ENCODE assay signal across 10 cellular contexts in genomic region chr11:76293189-76293631, GRCh38.
A peak's percentile ranks its signal among the peaks of the same experiment; 100 is the strongest.
DNase-seq lines count a peak whose midpoint lies in the region; ATAC-seq and TF ChIP-seq lines count a peak whose summit lies in the region.
"Had no signal": no experiment of that assay in that cellular context is flagged by ENCODE, and none has a peak within 500 bp of the region (broad histone marks: within the 10 kb centered on the region; RNA-seq: fewer than 3 reads in every experiment).

No MANE protein-coding gene starts in this region.

- POLR2A ChIA-PET in HEK293T (lab: Yijun Ruan, JAX) = no interaction called here

- peaks cover 11% of the 10 kb centered on the region for H3K4me1 ChIP-seq in CD4-positive, CD25-positive, alpha-beta regulatory T cell (ENCODE audit: control insufficient read depth, insufficient read depth, low read length, poor library complexity, severe bottlenecking)

- no peaks in the 10 kb centered on the region for H3K9me3 ChIP-seq in CD4-positive, CD25-positive, alpha-beta regulatory T cell (ENCODE audit: control insufficient read depth in 2 of 2, low read length in 2 of 2)

- H3K9me3 Mint-ChIP-seq in CD4-positive, CD25-positive, alpha-beta regulatory T cell = no peaks in the 10 kb centered on the region
- H3K9me3 Mint-ChIP-seq in activated T-cell treated with anti-CD3 and anti-CD28 coated beads, Interleukin-2, amount 50 U/mL, for 4 hours = no peaks in the 10 kb centered on the region

- peaks cover 5% of the 10 kb centered on the region for H3K27me3 Mint-ChIP-seq in CD4-positive, CD25-positive, alpha-beta regulatory T cell
- H3K27me3 Mint-ChIP-seq in activated T-cell treated with anti-CD3 and anti-CD28 coated beads, Interleukin-2, amount 50 U/mL, for 4 hours (ENCODE audit: low read depth) = no peaks in the 10 kb centered on the region

- H3K27ac ChIP-seq in CD4-positive, CD25-positive, alpha-beta regulatory T cell (ENCODE audit: insufficient read depth, low read length, poor library complexity, severe bottlenecking) = no peak overlapping the region

- no peaks in the 10 kb centered on the region for H3K27me3 ChIP-seq in CD4-positive, CD25-positive, alpha-beta regulatory T cell (ENCODE audit: control insufficient read depth, insufficient read depth, low read length)

- H3K27ac Mint-ChIP-seq in CD4-positive, CD25-positive, alpha-beta regulatory T cell = peak overlapping the region; percentile 39 to 72 (median 55)

- peak overlapping the region in 2 of 4 donors; percentile 4 to 12 for H3K4me3 Mint-ChIP-seq in CD4-positive, CD25-positive, alpha-beta regulatory T cell
- no peak overlapping the region for H3K4me3 Mint-ChIP-seq in activated T-cell treated with anti-CD3 and anti-CD28 coated beads, Interleukin-2, amount 50 U/mL, for 4 hours

- H3K4me1 Mint-ChIP-seq in CD4-positive, CD25-positive, alpha-beta regulatory T cell = peaks cover 0 to 30% (median 11%) of the 10 kb centered on the region in 4 donors
- peaks cover 19% of the 10 kb centered on the region for H3K4me1 Mint-ChIP-seq in activated T-cell treated with anti-CD3 and anti-CD28 coated beads, Interleukin-2, amount 50 U/mL, for 4 hours (ENCODE audit: low read depth)

- no peak for ATAC-seq in CD4-positive, CD25-positive, alpha-beta regulatory T cell (ENCODE audit: low read depth in 2 of 2)
- ATAC-seq in GM18909 (IDR thresholded peaks at IDR 0.05; ENCODE audit: poor library complexity, unreplicated experiment) = peak; percentile 62
- peak; percentile 81 for ATAC-seq in HG02884 (IDR thresholded peaks at IDR 0.05; ENCODE audit: unreplicated experiment)
- ATAC-seq in activated T-cell treated with anti-CD3 and anti-CD28 coated beads, Interleukin-2, amount 50 U/mL, for 4 hours = peak; percentile 66 to 85
- ATAC-seq: SK-N-SH treated with all-trans-retinoic acid at 6 μM for 48 hours had no signal

- H3K36me3 ChIP-seq in CD4-positive, CD25-positive, alpha-beta regulatory T cell (ENCODE audit: control insufficient read depth, insufficient read depth, low read length) = no peaks in the 10 kb centered on the region

- no peak for DNase-seq in CD4-positive, CD25-positive, alpha-beta regulatory T cell
- DNase-seq in activated T-cell treated with anti-CD3 and anti-CD28 coated beads, Interleukin-2, amount 50 U/mL, for 4 hours = no peak
- DNase-seq in OCI-M1 (lab: John Stamatoyannopoulos, UW) (no peak), EL (no peak), HEK293T (ENCODE audit: extremely low spot score) (no peak), iPS-NIHi7 (ENCODE audit: extremely low spot score) (no peak)
- DNase-seq: NCI-H1092 treated with DMSO at 0.1 percent for 48 hours had no signal

- H3K4me3 ChIP-seq in CD4-positive, CD25-positive, alpha-beta regulatory T cell (ENCODE audit: low read depth, low read length) = no peak overlapping the region

- no peaks in the 10 kb centered on the region for H3K36me3 Mint-ChIP-seq in CD4-positive, CD25-positive, alpha-beta regulatory T cell
- no peaks in the 10 kb centered on the region for H3K36me3 Mint-ChIP-seq in activated T-cell treated with anti-CD3 and anti-CD28 coated beads, Interleukin-2, amount 50 U/mL, for 4 hours (ENCODE audit: insufficient read depth)

- CTCF ChIA-PET in HEK293T (lab: Yijun Ruan, JAX) = interaction anchor here (0.7 kb wide), 1 partner anchor 10 kb away, joined by 10 read pairs; no protein-coding TSS in a partner anchor

TF ChIP-seq in HEK293T, 16 proteins besides CTCF, POLR2A, EP300 and RAD21:
- no peak for TF ChIP-seq FOXM1 (IDR thresholded peaks at IDR 0.05; ENCODE audit: borderline replicate concordance)

Comparison
In these comparisons a context has a peak if more than half of its experiments do, and no peak if none do; other contexts are left out.
1. ATAC-seq: peak in GM18909 (single experiment), HG02884 (single experiment) and activated T-cell treated with anti-CD3 and anti-CD28 coated beads, Interleukin-2, amount 50 U/mL, for 4 hours (2 of 2); none in CD4-positive, CD25-positive, alpha-beta regulatory T cell (0 of 2).